In the genomic region with DNA sequence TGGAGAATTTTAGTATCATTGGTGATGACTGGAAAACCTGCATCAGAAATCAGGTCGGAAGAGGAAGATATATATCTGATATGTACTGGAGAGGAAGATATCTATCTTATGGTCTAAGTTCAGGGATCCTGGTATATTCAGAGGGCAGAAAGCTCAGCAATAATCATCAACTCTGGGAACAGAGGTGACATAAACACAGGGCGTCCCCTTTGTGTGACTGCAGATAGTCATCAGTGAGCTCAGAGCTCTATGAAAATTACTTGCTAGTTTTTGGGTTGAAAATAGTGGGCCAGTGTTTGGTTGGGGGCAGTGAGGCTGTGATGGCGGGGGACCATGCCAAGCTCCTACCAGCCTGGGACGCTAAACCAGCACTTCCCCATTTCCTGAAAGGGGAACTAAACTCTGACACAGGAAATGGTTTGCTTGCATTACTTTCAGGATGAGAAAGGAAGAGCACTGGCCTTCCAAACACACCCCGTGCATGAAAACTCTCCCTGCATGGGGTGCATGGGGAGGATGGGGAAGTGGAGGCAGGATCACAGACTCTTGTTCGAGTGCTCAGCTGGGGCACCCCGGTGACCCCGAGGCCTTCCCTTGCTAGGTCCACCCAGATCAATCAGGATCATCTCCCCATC, we compare ENCODE assay signal across 10 cellular contexts. TPM values are rescaled to one million over a fixed set of nuclear protein-coding genes. Genes with fewer than 3 reads are reported as not detected.
DNase-seq lines count a peak whose midpoint lies in the region; ATAC-seq, FAIRE-seq and TF ChIP-seq lines count a peak whose summit lies in the region.
"Had no signal": no experiment of that assay in that cellular context is flagged by ENCODE, and none has a peak within 500 bp of the region (broad histone marks: within the 10 kb centered on the region; RNA-seq: fewer than 3 reads in every experiment).

No MANE protein-coding gene starts in this region.

- peaks cover 34% of the 10 kb centered on the region for H3K36me3 Mint-ChIP-seq in activated T-cell treated with anti-CD3 and anti-CD28 coated beads, Interleukin-2, amount 50 U/mL, for 24 hours (ENCODE audit: low read depth)
- peaks cover 22 to 58% of the 10 kb centered on the region in 2 donors for H3K36me3 Mint-ChIP-seq in stimulated activated naive B cell treated with anti-CD40 and anti-IgM and Interleukin-4, amounts not matched to agents 10 μg/mL and 1 μg/mL and 100 μg/mL, for 72 hours

- no peaks in the 10 kb centered on the region for H3K27me3 Mint-ChIP-seq in activated T-cell treated with anti-CD3 and anti-CD28 coated beads, Interleukin-2, amount 50 U/mL, for 24 hours
- H3K27me3 Mint-ChIP-seq in stimulated activated naive B cell treated with anti-CD40 and anti-IgM and Interleukin-4, amounts not matched to agents 10 μg/mL and 1 μg/mL and 100 μg/mL, for 72 hours, result no peaks in the 10 kb centered on the region

- TF ChIP-seq CTCF in K562 (IDR thresholded peaks at IDR 0.05 in 2 of 3, conservative IDR thresholded peaks at IDR 0.05 in 1 of 3; ENCODE audit: insufficient read depth in 2 of 3, low read depth in 1 of 3, low read length in 3 of 3), result no peak

- peaks cover 13% of the 10 kb centered on the region for H3K9me3 Mint-ChIP-seq in activated T-cell treated with anti-CD3 and anti-CD28 coated beads, Interleukin-2, amount 50 U/mL, for 24 hours
- H3K9me3 Mint-ChIP-seq in stimulated activated naive B cell treated with anti-CD40 and anti-IgM and Interleukin-4, amounts not matched to agents 10 μg/mL and 1 μg/mL and 100 μg/mL, for 72 hours, result peaks cover 13 to 15% of the 10 kb centered on the region in 2 donors

- H4K20me1 ChIP-seq in K562 (replicated peaks; ENCODE audit: control insufficient read depth, insufficient read depth, low read length), result no peaks in the 10 kb centered on the region

- peak overlapping the region; percentile 48 for H3K4me3 Mint-ChIP-seq in activated T-cell treated with anti-CD3 and anti-CD28 coated beads, Interleukin-2, amount 50 U/mL, for 24 hours
- peak overlapping the region; percentile 66 to 71 for H3K4me3 Mint-ChIP-seq in stimulated activated naive B cell treated with anti-CD40 and anti-IgM and Interleukin-4, amounts not matched to agents 10 μg/mL and 1 μg/mL and 100 μg/mL, for 72 hours

- no peak for FAIRE-seq in K562 (lab: Jason Lieb, UNC)

- H3K79me2 ChIP-seq in K562 (ENCODE audit: control insufficient read depth, insufficient read depth, low read length), result no peaks in the 10 kb centered on the region

- TF ChIP-seq RAD21 in K562 (CRISPR knock-in tag; conservative IDR thresholded peaks at IDR 0.05 in 1 of 2, IDR thresholded peaks at IDR 0.05 in 1 of 2), result no peak

- CTCF ChIA-PET in K562 (lab: Yijun Ruan, JAX; ENCODE audit: low intra/inter-chr PET ratio), result no interaction called here

- no peaks in the 10 kb centered on the region for H3K9me3 ChIP-seq in K562 (replicated peaks; ENCODE audit: control insufficient read depth, insufficient read depth, low read depth, low read length)

- peaks cover 0 to 13% of the 10 kb centered on the region in 2 experiments; a peak in 3 of 5 replicates for H3K4me1 ChIP-seq in K562 (replicated peaks in 1 of 2; ENCODE audit: control insufficient read depth in 2 of 2, insufficient read depth in 2 of 2, low read length in 2 of 2)

- TF ChIP-seq POLR2A in K562 (conservative IDR thresholded peaks at IDR 0.05), result no peak

- H3K27ac ChIP-seq in K562 (ENCODE audit: extremely low read depth, low read depth, low read length), result no peak overlapping the region

- H3K27me3 ChIP-seq in K562 (ENCODE audit: control insufficient read depth in 2 of 2, insufficient read depth in 2 of 2, low read length in 2 of 2), result peaks cover 12 to 37% of the 10 kb centered on the region in 2 experiments; a peak in 4 of 5 replicates

- intact Hi-C loops in K562 (cut with micrococcal nuclease), result no loop called here

- TF ChIP-seq EP300 in K562 (IDR thresholded peaks at IDR 0.05; ENCODE audit: low read length), result no peak

- DNase-seq in activated T-cell treated with anti-CD3 and anti-CD28 coated beads, Interleukin-2, amount 50 U/mL, for 24 hours, result no peak
- no peak for DNase-seq in activated T-cell treated with anti-CD3 and anti-CD28 coated beads for 4 hours
- DNase-seq in NAMALWA (ENCODE audit: low spot score), result peak; percentile 13
- no peak for DNase-seq in K562 (ENCODE audit: extremely low read depth in 1 of 4, low spot score in 3 of 4)
- no peak for DNase-seq in stimulated activated naive B cell treated with anti-CD40 and anti-IgM and Interleukin-4, amounts not matched to agents 10 μg/mL and 1 μg/mL and 100 μg/mL, for 72 hours
- DNase-seq in stimulated activated CD4-positive, alpha-beta T cell treated with anti-CD3 and anti-CD28 coated beads, Interleukin-15, amount 100 ng/mL, for 24 hours, result no peak
- DNase-seq: occipital lobe, PC-3 had no signal

- H3K9ac ChIP-seq in K562 (ENCODE audit: insufficient read depth in 1 of 2, low read depth in 2 of 2, low read length in 2 of 2), result no peak overlapping the region

- H3K9me1 ChIP-seq in K562 (ENCODE audit: control insufficient read depth, insufficient read depth, low read length), result no peaks in the 10 kb centered on the region

- WGBS in K562 (ENCODE audit: insufficient coverage, low coverage, missing lambda C conversion rate), result 4% methylated on average over 8 of the region's 8 CpGs

- ATAC-seq in K562, result no peak
- peak; percentile 82 to 86 for ATAC-seq in stimulated activated naive B cell treated with anti-CD40 and anti-IgM and Interleukin-4, amounts not matched to agents 10 μg/mL and 1 μg/mL and 100 μg/mL, for 72 hours (replicated peaks)
- no peak for ATAC-seq in HG03432 (IDR thresholded peaks at IDR 0.05; ENCODE audit: unreplicated experiment)
- no peak for ATAC-seq in GM21737 (IDR thresholded peaks at IDR 0.05; ENCODE audit: unreplicated experiment)
- ATAC-seq: PC-3 had no signal

- H3K36me3 ChIP-seq in K562 (ENCODE audit: control insufficient read depth, insufficient read depth, low read length), result no peaks in the 10 kb centered on the region

- in situ Hi-C loops in K562 (cut with MboI), result no loop called here

- H3K4me1 Mint-ChIP-seq in activated T-cell treated with anti-CD3 and anti-CD28 coated beads, Interleukin-2, amount 50 U/mL, for 24 hours (ENCODE audit: low read depth), result peaks cover 49% of the 10 kb centered on the region
- H3K4me1 Mint-ChIP-seq in stimulated activated naive B cell treated with anti-CD40 and anti-IgM and Interleukin-4, amounts not matched to agents 10 μg/mL and 1 μg/mL and 100 μg/mL, for 72 hours, result peaks cover 49 to 70% of the 10 kb centered on the region in 2 donors

- peak overlapping the region; percentile 90 for H3K27ac Mint-ChIP-seq in activated T-cell treated with anti-CD3 and anti-CD28 coated beads, Interleukin-2, amount 50 U/mL, for 24 hours
- H3K27ac Mint-ChIP-seq in stimulated activated naive B cell treated with anti-CD40 and anti-IgM and Interleukin-4, amounts not matched to agents 10 μg/mL and 1 μg/mL and 100 μg/mL, for 72 hours, result peak overlapping the region; percentile 62

- H2AFZ ChIP-seq in K562 (ENCODE audit: low read depth, low read length), result no peak overlapping the region

- no peak overlapping the region for H3K4me2 ChIP-seq in K562 (ENCODE audit: insufficient read depth, low read length)

- H3K4me3 ChIP-seq in K562, result no peak overlapping the region

- BruUV-seq in K562 (replicated peaks; lab: Mats Ljungman, UMichigan), result no TSS peak

- POLR2A ChIA-PET in K562 (lab: Yijun Ruan, JAX), result no interaction called here

RNA-seq across cellular contexts. Expression of a gene that starts 15.8 kb away (rescaled TPM):
- not detected in 2 replicates for total RNA-seq in K562 (2011; cell fraction: chromatin; rRNA removed; ENCODE audit: low replicate concordance)
- total RNA-seq in K562 (2011; cell fraction: nucleolus; rRNA removed), result not detected in 2 replicates
- total RNA-seq in K562 (2011; cell fraction: nucleoplasm; rRNA removed), result not detected in 2 replicates
- total RNA-seq in K562 (2014; rRNA removed) (not detected in 2 replicates), K562 (2014; rRNA removed; fragmentation: Illumina TruSeq; extraction: Trizol) (not detected in 2 replicates), K562 (2015; rRNA removed; fragmentation: Illumina TruSeq; extraction: Trizol) (0.04 TPM in 1 of 2 replicates, not detected in the other), K562 (2021) (not detected in 2 replicates)
- polyA plus RNA-seq in K562 (2011; rRNA removed) (not detected in 2 replicates), K562 (2014; fragmentation: Illumina TruSeq; extraction: Trizol) (not detected in 2 replicates), K562 (2014; fragmentation: Nextera tagmentation; extraction: Ambion mirVana) (not detected), K562 (2014; rRNA removed) (not detected in 2 replicates)
- polyA plus RNA-seq in K562 (2011; cell fraction: cytosol; rRNA removed), result not detected in 2 replicates
- not detected in 2 replicates for polyA plus RNA-seq in K562 (2011; cell fraction: nucleus; rRNA removed)
- polyA plus RNA-seq in K562 (2012), result 0.18 TPM in 1 of 2 replicates, not detected in the other
- polyA minus RNA-seq in K562 (2011; rRNA and poly(A)+ RNA removed), result 0.30 TPM in 1 of 2 replicates, not detected in the other
- polyA minus RNA-seq in K562 (2011; cell fraction: cytosol; rRNA and poly(A)+ RNA removed), result not detected in 2 replicates
- polyA minus RNA-seq in K562 (2011; cell fraction: nucleus; rRNA and poly(A)+ RNA removed), result not detected in 2 replicates

RNA-seq across cellular contexts. Expression of a gene that starts 28.1 kb away (rescaled TPM):
- not detected in 2 replicates for total RNA-seq in K562 (2011; cell fraction: chromatin; rRNA removed; ENCODE audit: low replicate concordance)
- total RNA-seq in K562 (2011; cell fraction: nucleolus; rRNA removed), result not detected in 2 replicates
- not detected in 2 replicates for total RNA-seq in K562 (2011; cell fraction: nucleoplasm; rRNA removed)
- not detected in 2 replicates for total RNA-seq in K562 (2014; rRNA removed)
- total RNA-seq in K562 (2014; rRNA removed; fragmentation: Illumina TruSeq; extraction: Trizol), result not detected in 2 replicates
- total RNA-seq in K562 (2015; rRNA removed; fragmentation: Illumina TruSeq; extraction: Trizol), result 0.04 TPM in 2 replicates
- 0.07 and 0.13 TPM in 2 replicates for total RNA-seq in K562 (2021)
- not detected in 2 replicates for polyA plus RNA-seq in K562 (2011; rRNA removed)
- not detected in 2 replicates for polyA plus RNA-seq in K562 (2011; cell fraction: cytosol; rRNA removed)
- not detected in 2 replicates for polyA plus RNA-seq in K562 (2011; cell fraction: nucleus; rRNA removed)
- polyA plus RNA-seq in K562 (2012), result 0.03 TPM in 1 of 2 replicates, not detected in the other
- polyA plus RNA-seq in K562 (2014; fragmentation: Illumina TruSeq; extraction: Trizol), result not detected in 2 replicates
- polyA plus RNA-seq in K562 (2014; fragmentation: Nextera tagmentation; extraction: Ambion mirVana), result not detected
- polyA plus RNA-seq in K562 (2014; rRNA removed), result not detected in 2 replicates
- not detected in 2 replicates for polyA minus RNA-seq in K562 (2011; rRNA and poly(A)+ RNA removed)
- polyA minus RNA-seq in K562 (2011; cell fraction: cytosol; rRNA and poly(A)+ RNA removed), result not detected in 2 replicates
- polyA minus RNA-seq in K562 (2011; cell fraction: nucleus; rRNA and poly(A)+ RNA removed), result not detected in 2 replicates
- total RNA-seq: PC-3 had no signal

RNA-seq across cellular contexts. Expression of a gene that starts 32.7 kb away (rescaled TPM):
- total RNA-seq in K562 (2011; cell fraction: chromatin; rRNA removed; ENCODE audit: low replicate concordance), result 8.0 and 30.7 TPM in 2 replicates
- total RNA-seq in K562 (2011; cell fraction: nucleolus; rRNA removed), result 4.3 and 6.3 TPM in 2 replicates
- total RNA-seq in K562 (2011; cell fraction: nucleoplasm; rRNA removed), result 8.1 and 14.1 TPM in 2 replicates
- total RNA-seq in K562 (2014; rRNA removed) (3.6 and 5.4 TPM in 2 replicates), K562 (2014; rRNA removed; fragmentation: Illumina TruSeq; extraction: Trizol) (6.8 and 7.6 TPM in 2 replicates), K562 (2015; rRNA removed; fragmentation: Illumina TruSeq; extraction: Trizol) (4.2 and 4.8 TPM in 2 replicates), K562 (2021) (6.2 and 6.4 TPM in 2 replicates)
- polyA plus RNA-seq in K562 (2011; rRNA removed) (3.7 and 7.4 TPM in 2 replicates), K562 (2014; fragmentation: Illumina TruSeq; extraction: Trizol) (5.3 and 5.8 TPM in 2 replicates), K562 (2014; fragmentation: Nextera tagmentation; extraction: Ambion mirVana) (1 to 10 TPM; 4.3 to 5.2 TPM), K562 (2014; rRNA removed) (2.8 and 3.4 TPM in 2 replicates)
- polyA plus RNA-seq in K562 (2011; cell fraction: cytosol; rRNA removed), result 1.5 and 2.0 TPM in 2 replicates
- 4.9 and 6.5 TPM in 2 replicates for polyA plus RNA-seq in K562 (2011; cell fraction: nucleus; rRNA removed)
- 3.8 and 5.5 TPM in 2 replicates for polyA plus RNA-seq in K562 (2012)
- 9.5 and 9.9 TPM in 2 replicates for polyA minus RNA-seq in K562 (2011; rRNA and poly(A)+ RNA removed)
- 2.3 and 3.8 TPM in 2 replicates for polyA minus RNA-seq in K562 (2011; cell fraction: cytosol; rRNA and poly(A)+ RNA removed)
- 11.0 and 15.2 TPM in 2 replicates for polyA minus RNA-seq in K562 (2011; cell fraction: nucleus; rRNA and poly(A)+ RNA removed)

Comparison
In these comparisons a context has a peak if more than half of its experiments do, and no peak if none do; other contexts are left out.
1. ATAC-seq: peak in stimulated activated naive B cell treated with anti-CD40 and anti-IgM and Interleukin-4, amounts not matched to agents 10 μg/mL and 1 μg/mL and 100 μg/mL, for 72 hours (2 of 2); none in K562 (single experiment), HG03432 (single experiment) and GM21737 (single experiment).